Comparison of ENCODE assay signal across 23 cellular contexts in the genomic region with DNA sequence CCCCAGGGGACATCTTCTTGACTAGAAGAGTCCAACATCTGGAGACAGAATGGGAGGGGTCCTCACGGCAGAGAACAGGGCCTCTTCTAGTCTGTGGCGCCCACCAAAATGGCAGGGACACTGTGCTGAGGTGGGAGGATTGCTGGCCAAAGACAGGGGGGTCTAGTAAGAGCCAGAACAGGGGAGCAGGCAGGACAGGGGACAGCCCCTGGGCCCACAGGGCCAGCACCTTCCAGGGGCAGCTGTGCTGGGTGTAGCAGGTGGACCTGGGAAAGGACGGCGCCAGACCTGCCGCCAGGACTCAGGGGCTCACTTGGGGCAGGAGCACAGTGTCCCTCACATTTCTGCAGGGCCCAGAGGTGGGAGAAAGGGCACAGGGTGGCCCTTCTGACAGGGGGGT.
"Had no signal": no experiment of that assay in that cellular context is flagged by ENCODE, and none has a peak within 500 bp of the region (broad histone marks: within the 10 kb centered on the region; RNA-seq: fewer than 3 reads in every experiment).

No MANE protein-coding gene starts in this region.

- H3K4me1 ChIP-seq: colonic mucosa, gastrocnemius medialis, neural progenitor cell, psoas muscle had no signal

- H3K4me3 ChIP-seq: colonic mucosa, gastrocnemius medialis, left lung, neural progenitor cell, ovary, psoas muscle, skin epidermis, suprapubic skin, transverse colon had no signal

- DNase-seq: activated CD4-positive, alpha-beta memory T cell treated with anti-CD3 and anti-CD28 coated beads for 36 hours; activated CD4-positive, CD25-positive, alpha-beta regulatory T cell treated with anti-CD3 and anti-CD28 coated beads, Interleukin-2, amount 50 U/mL, for 72 hours; activated T-cell treated with anti-CD3 and anti-CD28 coated beads, Interleukin-2, amount 50 U/mL, for 1 hour; anterior cingulate cortex; caudate nucleus; effector CD4-positive, alpha-beta T cell; gastrocnemius medialis; head of caudate nucleus; ovary; right cardiac atrium; stimulated activated CD4-positive, alpha-beta T cell treated with anti-CD3 and anti-CD28 coated beads, Interleukin-15, amount 100 ng/mL, for 24 hours; stimulated activated CD4-positive, alpha-beta T cell treated with anti-CD3 and anti-CD28 coated beads, Interleukin-2, amount 100 ng/mL, for 48 hours; stimulated activated naive CD8-positive, alpha-beta T cell treated with anti-CD3 and anti-CD28 coated beads, Interleukin-15, amount 100 ng/mL, for 72 hours; T-helper 2 cell had no signal

- H3K27ac ChIP-seq: colonic mucosa, gastrocnemius medialis, neural progenitor cell, ovary, psoas muscle, suprapubic skin, transverse colon, VCaP had no signal

- H3K9me3 ChIP-seq: colonic mucosa, gastrocnemius medialis, left lung, ovary, psoas muscle, suprapubic skin, transverse colon had no signal

- ATAC-seq: gastrocnemius medialis; psoas muscle; right cardiac atrium; stimulated activated naive CD8-positive, alpha-beta T cell treated with anti-CD3 and anti-CD28 coated beads, Interleukin-15, amount 100 ng/mL, for 72 hours had no signal

- H3K36me3 Mint-ChIP-seq: activated CD4-positive, alpha-beta memory T cell treated with anti-CD3 and anti-CD28 coated beads for 36 hours; brain; neural progenitor cell had no signal

- H3K4me1 Mint-ChIP-seq: brain had no signal

- H3K36me3 ChIP-seq: colonic mucosa, gastrocnemius medialis, left lung, neural progenitor cell, ovary, suprapubic skin, transverse colon had no signal

- H3K9ac ChIP-seq: neural progenitor cell had no signal

- H3K27me3 ChIP-seq: colonic mucosa, left lung, neural progenitor cell, ovary, transverse colon had no signal

- H3K27ac Mint-ChIP-seq: brain, neural progenitor cell had no signal

- H3K9me3 Mint-ChIP-seq: activated CD4-positive, alpha-beta memory T cell treated with anti-CD3 and anti-CD28 coated beads for 36 hours; brain; neural progenitor cell; stimulated activated naive CD8-positive, alpha-beta T cell treated with anti-CD3 and anti-CD28 coated beads, Interleukin-15, amount 100 ng/mL, for 72 hours had no signal

- H3K4me3 Mint-ChIP-seq: activated CD4-positive, alpha-beta memory T cell treated with anti-CD3 and anti-CD28 coated beads for 36 hours; brain; neural progenitor cell; stimulated activated naive CD8-positive, alpha-beta T cell treated with anti-CD3 and anti-CD28 coated beads, Interleukin-15, amount 100 ng/mL, for 72 hours had no signal
